In the genomic region with DNA sequence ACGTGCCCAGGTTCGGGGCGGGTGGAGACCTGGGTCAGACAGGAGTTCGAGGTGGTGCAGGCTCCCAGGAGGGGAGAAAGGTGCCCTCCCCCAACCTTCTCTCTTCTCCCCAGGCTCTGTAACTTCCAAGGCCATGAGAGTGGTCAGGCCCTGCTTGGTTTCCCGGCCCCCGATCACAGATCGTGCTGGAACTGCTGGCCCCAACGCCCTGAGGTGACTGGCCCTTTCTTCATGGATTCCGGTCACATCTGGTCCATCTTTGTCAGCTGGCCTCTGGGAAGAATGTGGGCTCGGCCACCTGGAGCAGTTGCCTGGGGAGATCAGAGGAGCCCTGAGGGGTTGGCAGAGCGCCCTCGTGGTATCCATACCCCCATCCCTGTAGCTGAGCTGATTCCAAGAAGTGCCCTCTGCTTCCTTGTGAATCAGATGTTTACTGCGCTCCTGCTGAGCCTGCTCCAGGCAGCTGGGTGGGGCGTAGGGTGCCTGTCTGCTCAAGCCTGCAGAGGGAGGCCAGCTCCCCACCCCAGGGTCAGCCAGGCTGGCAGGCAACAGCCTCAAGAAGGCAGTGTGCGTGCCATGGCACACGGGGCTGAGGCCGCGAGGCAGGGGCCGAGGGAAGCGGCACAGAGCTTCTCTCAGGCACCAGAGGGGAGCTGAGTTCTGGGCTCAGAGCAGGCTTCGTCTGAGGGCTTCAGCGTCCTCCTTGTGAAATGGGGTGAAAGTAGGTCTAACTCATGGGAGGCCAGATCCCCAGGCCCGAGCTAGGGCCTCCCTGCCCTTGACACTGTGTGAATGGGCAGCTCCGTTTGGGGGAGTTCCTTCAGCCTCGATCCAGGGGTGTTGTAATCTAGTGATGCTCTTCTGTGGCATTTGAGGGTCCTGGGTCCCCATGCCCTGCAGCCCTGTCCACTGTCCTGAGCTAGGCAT, we compare ENCODE assay signal across 1 cellular context.
TF ChIP-seq lines count a peak whose summit lies in the region.

No MANE protein-coding gene starts in this region.

TF ChIP-seq in HepG2, 621 proteins besides CTCF, POLR2A, EP300 and RAD21:
- TF ChIP-seq ZNF629 (CRISPR knock-in tag; conservative IDR thresholded peaks at IDR 0.05): no peak
- TF ChIP-seq, protein P1, sequence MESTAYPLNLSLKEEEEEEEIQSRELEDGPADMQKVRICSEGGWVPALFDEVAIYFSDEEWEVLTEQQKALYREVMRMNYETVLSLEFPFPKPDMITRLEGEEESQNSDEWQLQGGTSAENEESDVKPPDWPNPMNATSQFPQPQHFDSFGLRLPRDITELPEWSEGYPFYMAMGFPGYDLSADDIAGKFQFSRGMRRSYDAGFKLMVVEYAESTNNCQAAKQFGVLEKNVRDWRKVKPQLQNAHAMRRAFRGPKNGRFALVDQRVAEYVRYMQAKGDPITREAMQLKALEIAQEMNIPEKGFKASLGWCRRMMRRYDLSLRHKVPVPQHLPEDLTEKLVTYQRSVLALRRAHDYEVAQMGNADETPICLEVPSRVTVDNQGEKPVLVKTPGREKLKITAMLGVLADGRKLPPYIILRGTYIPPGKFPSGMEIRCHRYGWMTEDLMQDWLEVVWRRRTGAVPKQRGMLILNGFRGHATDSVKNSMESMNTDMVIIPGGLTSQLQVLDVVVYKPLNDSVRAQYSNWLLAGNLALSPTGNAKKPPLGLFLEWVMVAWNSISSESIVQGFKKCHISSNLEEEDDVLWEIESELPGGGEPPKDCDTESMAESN (CRISPR knock-in tag; conservative IDR thresholded peaks at IDR 0.05): no peak
- peak; percentile 46; the same call in 1 of the 2 replicates for TF ChIP-seq RBFOX2 (IDR thresholded peaks at IDR 0.05; ENCODE audit: low read depth, low read length)
- no peak for TF ChIP-seq ZBTB42 (CRISPR knock-in tag; IDR thresholded peaks at IDR 0.05)
- TF ChIP-seq ZNF552 (CRISPR knock-in tag; IDR thresholded peaks at IDR 0.05; ENCODE audit: borderline replicate concordance): no peak
- TF ChIP-seq ZNF205 (CRISPR knock-in tag; IDR thresholded peaks at IDR 0.05): no peak
- TF ChIP-seq SMAD3 (CRISPR knock-in tag; IDR thresholded peaks at IDR 0.05): no peak
- no peak for TF ChIP-seq TBX2 (CRISPR knock-in tag; IDR thresholded peaks at IDR 0.05; ENCODE audit: borderline replicate concordance)
- no peak for TF ChIP-seq GATA4 (IDR thresholded peaks at IDR 0.05; ENCODE audit: borderline replicate concordance, low read depth)
- TF ChIP-seq, protein P2, sequence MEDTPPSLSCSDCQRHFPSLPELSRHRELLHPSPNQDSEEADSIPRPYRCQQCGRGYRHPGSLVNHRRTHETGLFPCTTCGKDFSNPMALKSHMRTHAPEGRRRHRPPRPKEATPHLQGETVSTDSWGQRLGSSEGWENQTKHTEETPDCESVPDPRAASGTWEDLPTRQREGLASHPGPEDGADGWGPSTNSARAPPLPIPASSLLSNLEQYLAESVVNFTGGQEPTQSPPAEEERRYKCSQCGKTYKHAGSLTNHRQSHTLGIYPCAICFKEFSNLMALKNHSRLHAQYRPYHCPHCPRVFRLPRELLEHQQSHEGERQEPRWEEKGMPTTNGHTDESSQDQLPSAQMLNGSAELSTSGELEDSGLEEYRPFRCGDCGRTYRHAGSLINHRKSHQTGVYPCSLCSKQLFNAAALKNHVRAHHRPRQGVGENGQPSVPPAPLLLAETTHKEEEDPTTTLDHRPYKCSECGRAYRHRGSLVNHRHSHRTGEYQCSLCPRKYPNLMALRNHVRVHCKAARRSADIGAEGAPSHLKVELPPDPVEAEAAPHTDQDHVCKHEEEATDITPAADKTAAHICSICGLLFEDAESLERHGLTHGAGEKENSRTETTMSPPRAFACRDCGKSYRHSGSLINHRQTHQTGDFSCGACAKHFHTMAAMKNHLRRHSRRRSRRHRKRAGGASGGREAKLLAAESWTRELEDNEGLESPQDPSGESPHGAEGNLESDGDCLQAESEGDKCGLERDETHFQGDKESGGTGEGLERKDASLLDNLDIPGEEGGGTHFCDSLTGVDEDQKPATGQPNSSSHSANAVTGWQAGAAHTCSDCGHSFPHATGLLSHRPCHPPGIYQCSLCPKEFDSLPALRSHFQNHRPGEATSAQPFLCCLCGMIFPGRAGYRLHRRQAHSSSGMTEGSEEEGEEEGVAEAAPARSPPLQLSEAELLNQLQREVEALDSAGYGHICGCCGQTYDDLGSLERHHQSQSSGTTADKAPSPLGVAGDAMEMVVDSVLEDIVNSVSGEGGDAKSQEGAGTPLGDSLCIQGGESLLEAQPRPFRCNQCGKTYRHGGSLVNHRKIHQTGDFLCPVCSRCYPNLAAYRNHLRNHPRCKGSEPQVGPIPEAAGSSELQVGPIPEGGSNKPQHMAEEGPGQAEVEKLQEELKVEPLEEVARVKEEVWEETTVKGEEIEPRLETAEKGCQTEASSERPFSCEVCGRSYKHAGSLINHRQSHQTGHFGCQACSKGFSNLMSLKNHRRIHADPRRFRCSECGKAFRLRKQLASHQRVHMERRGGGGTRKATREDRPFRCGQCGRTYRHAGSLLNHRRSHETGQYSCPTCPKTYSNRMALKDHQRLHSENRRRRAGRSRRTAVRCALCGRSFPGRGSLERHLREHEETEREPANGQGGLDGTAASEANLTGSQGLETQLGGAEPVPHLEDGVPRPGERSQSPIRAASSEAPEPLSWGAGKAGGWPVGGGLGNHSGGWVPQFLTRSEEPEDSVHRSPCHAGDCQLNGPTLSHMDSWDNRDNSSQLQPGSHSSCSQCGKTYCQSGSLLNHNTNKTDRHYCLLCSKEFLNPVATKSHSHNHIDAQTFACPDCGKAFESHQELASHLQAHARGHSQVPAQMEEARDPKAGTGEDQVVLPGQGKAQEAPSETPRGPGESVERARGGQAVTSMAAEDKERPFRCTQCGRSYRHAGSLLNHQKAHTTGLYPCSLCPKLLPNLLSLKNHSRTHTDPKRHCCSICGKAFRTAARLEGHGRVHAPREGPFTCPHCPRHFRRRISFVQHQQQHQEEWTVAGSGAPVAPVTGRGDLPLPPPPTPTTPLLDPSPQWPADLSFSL (CRISPR knock-in tag; IDR thresholded peaks at IDR 0.05): no peak
- no peak for TF ChIP-seq REXO4 (CRISPR knock-in tag; IDR thresholded peaks at IDR 0.05; ENCODE audit: borderline replicate concordance)
- TF ChIP-seq AGO2 (optimal IDR thresholded peaks at IDR 0.05; ENCODE audit: low read depth, low read length): peak; percentile 33
- no peak for TF ChIP-seq ZNF775 (CRISPR knock-in tag; IDR thresholded peaks at IDR 0.05; ENCODE audit: borderline replicate concordance)
